Comparison of ENCODE assay signal across 4 cellular contexts in the genomic region with DNA sequence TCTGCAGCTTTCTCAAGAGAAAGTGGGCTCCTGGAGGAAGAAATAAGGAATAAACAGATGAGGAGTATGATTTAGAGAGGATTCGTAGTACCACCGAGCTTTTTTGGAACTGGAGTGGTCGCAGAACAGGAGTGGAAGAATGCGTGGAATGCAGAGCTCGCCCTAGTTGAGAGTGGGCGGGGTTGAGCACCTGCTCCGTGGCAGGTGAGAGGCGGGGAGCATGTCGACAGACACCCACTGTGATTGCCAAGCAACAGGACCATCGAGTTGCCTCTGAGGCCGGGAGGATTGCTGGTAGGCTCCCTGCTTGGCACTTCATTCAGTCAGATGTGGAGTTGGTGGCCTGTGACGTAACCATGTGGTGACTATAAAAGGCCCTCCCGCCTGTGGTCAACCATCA. TPM values are rescaled to one million over a fixed set of nuclear protein-coding genes. Genes with fewer than 3 reads are reported as not detected.
"Had no signal": no experiment of that assay in that cellular context is flagged by ENCODE, and none has a peak within 500 bp of the region (broad histone marks: within the 10 kb centered on the region; RNA-seq: fewer than 3 reads in every experiment).

No MANE protein-coding gene starts in this region.

RNA-seq across cellular contexts. Expression of gene H2BW2, which starts 15.2 kb away (rescaled TPM):
- total RNA-seq: LHCN-M2, M059J, MCF 10A, NCI-H460 had no signal

RNA-seq across cellular contexts. Expression of gene H2BW1, which starts 41.4 kb away (rescaled TPM):
- total RNA-seq: LHCN-M2, M059J, MCF 10A, NCI-H460 had no signal

RNA-seq across cellular contexts. Expression of gene ZCCHC18, which starts 57.4 kb away (rescaled TPM):
- total RNA-seq: LHCN-M2, MCF 10A had no signal
